Comparison of ENCODE assay signal across 8 cellular contexts in the genomic region with DNA sequence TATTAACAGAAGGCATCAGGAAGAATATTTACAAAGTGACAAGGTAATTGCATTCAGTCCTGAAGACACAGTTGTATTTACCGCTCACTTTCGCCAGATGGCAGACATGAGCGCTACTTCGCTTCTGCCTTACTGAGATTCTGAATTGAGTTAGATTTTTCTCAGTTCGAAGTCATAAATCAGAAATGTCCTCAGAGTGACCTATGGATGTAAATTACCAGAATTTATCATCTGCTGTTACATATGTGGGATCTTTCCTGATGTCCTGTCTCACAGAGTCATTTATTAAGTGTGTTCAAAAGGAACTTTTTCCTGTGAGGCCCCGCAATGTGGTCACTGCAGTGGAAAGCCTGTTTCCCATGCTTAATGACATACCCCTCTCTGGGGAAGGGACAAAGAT.
A peak's percentile ranks its signal among the peaks of the same experiment; 100 is the strongest.
DNase-seq lines count a peak whose midpoint lies in the region; ATAC-seq and TF ChIP-seq lines count a peak whose summit lies in the region.

No MANE protein-coding gene starts in this region.

- CTCF ChIA-PET in CD4-positive, alpha-beta T cell (lab: Charles Lee), result interaction anchor here (1.6 kb wide), 1 partner anchor 886 kb away, joined by 3 read pairs; no protein-coding TSS in a partner anchor

- H3K4me3 ChIP-seq in NT2/D1 (ENCODE audit: insufficient read length, low read depth) (no peak overlapping the region), prostate gland (no peak overlapping the region)

- H3K9me3 ChIP-seq in CD4-positive, alpha-beta T cell (ENCODE audit: control insufficient read depth, low read length), result no peaks in the 10 kb centered on the region
- H3K9me3 ChIP-seq in NT2/D1 (ENCODE audit: insufficient read depth, low read length) (no peaks in the 10 kb centered on the region), prostate gland (no peaks in the 10 kb centered on the region)

- H3K9ac ChIP-seq in NT2/D1 (ENCODE audit: insufficient read length, low read depth), result no peak overlapping the region

- H3K27ac Mint-ChIP-seq in CD4-positive, alpha-beta T cell, result no peak overlapping the region
- H3K27ac Mint-ChIP-seq in glutamatergic neuron (ENCODE audit: unreplicated experiment), result no peak overlapping the region

- TF ChIP-seq POLR2A in prostate gland (IDR thresholded peaks at IDR 0.05), result no peak

- H3K4me1 ChIP-seq in NT2/D1 (ENCODE audit: insufficient read depth, insufficient read length) (no peaks in the 10 kb centered on the region), prostate gland (replicated peaks) (no peaks in the 10 kb centered on the region)

- H3K36me3 Mint-ChIP-seq in CD4-positive, alpha-beta T cell (ENCODE audit: low read depth), result no peaks in the 10 kb centered on the region
- no peaks in the 10 kb centered on the region for H3K36me3 Mint-ChIP-seq in glutamatergic neuron (ENCODE audit: unreplicated experiment)

- no peak overlapping the region for H3K27ac ChIP-seq in CD4-positive, alpha-beta T cell (ENCODE audit: low read depth, low read length)
- H3K27ac ChIP-seq in prostate gland, result no peak overlapping the region

- ATAC-seq in CD4-positive, alpha-beta T cell (ENCODE audit: poor library complexity), result peak; percentile 46
- ATAC-seq in GM18520 (IDR thresholded peaks at IDR 0.05; ENCODE audit: unreplicated experiment) (peak; percentile 52), HG03045 (IDR thresholded peaks at IDR 0.05; ENCODE audit: unreplicated experiment) (peak; percentile 78)

- H3K27me3 ChIP-seq in CD4-positive, alpha-beta T cell (ENCODE audit: control insufficient read depth, insufficient read depth, low read length), result no peaks in the 10 kb centered on the region
- H3K27me3 ChIP-seq in NT2/D1 (ENCODE audit: insufficient read depth, insufficient read length) (no peaks in the 10 kb centered on the region), prostate gland (replicated peaks; ENCODE audit: insufficient read depth) (no peaks in the 10 kb centered on the region)

- intact Hi-C loops in CD4-positive, alpha-beta T cell (cut with DNase I, micrococcal nuclease), result loop anchor here (1.0 to 2.0 kb wide), 2 partner anchors 886 kb away; no protein-coding TSS in a partner anchor
- intact Hi-C loops in prostate gland (cut with DNase I), result no loop called here

- H3K4me3 Mint-ChIP-seq in CD4-positive, alpha-beta T cell, result no peak overlapping the region
- H3K4me3 Mint-ChIP-seq in glutamatergic neuron (ENCODE audit: unreplicated experiment), result no peak overlapping the region

- peaks cover 3% of the 10 kb centered on the region for H3K27me3 Mint-ChIP-seq in CD4-positive, alpha-beta T cell
- peaks cover 2% of the 10 kb centered on the region for H3K27me3 Mint-ChIP-seq in glutamatergic neuron (ENCODE audit: unreplicated experiment)

- TF ChIP-seq CTCF in CD4-positive, alpha-beta T cell (IDR thresholded peaks at IDR 0.05), result peak; percentile 77
- TF ChIP-seq CTCF in glutamatergic neuron (IDR thresholded peaks at IDR 0.05; ENCODE audit: partially characterized antibody, unreplicated experiment) (peak; percentile 73), prostate gland (IDR thresholded peaks at IDR 0.05) (peak in 3 of 4 experiments; percentile 51 to 69 (median 56))

- peaks cover 5% of the 10 kb centered on the region for H3K4me1 Mint-ChIP-seq in CD4-positive, alpha-beta T cell (ENCODE audit: low read depth)
- H3K4me1 Mint-ChIP-seq in glutamatergic neuron (ENCODE audit: low read depth, unreplicated experiment), result peaks cover 5% of the 10 kb centered on the region

- peak; percentile 2 to 35 (median 14) for DNase-seq in CD4-positive, alpha-beta T cell
- DNase-seq in NT2/D1 (ENCODE audit: low read depth, low spot score) (peak; percentile 22), glutamatergic neuron (peak; percentile 72), prostate gland (ENCODE audit: low spot score) (peak; percentile 27), SHP77 treated with DMSO at 0.1 percent for 48 hours (lab: John Stamatoyannopoulos, UW) (no peak)
- peak; percentile 17 for DNase-seq in activated T-helper 9 cell treated with anti-CD3 and anti-CD28 coated beads, Interleukin-2, amount 50 U/mL, for 16 hours (ENCODE audit: low read depth)

- H3K9me3 Mint-ChIP-seq in CD4-positive, alpha-beta T cell, result no peaks in the 10 kb centered on the region
- no peaks in the 10 kb centered on the region for H3K9me3 Mint-ChIP-seq in glutamatergic neuron (ENCODE audit: unreplicated experiment)

- POLR2A ChIA-PET in CD4-positive, alpha-beta T cell (lab: Charles Lee), result no interaction called here

- WGBS in prostate gland, result 19% methylated on average over 6 of the region's 6 CpGs

- no peaks in the 10 kb centered on the region for H3K36me3 ChIP-seq in NT2/D1 (ENCODE audit: insufficient read depth, insufficient read length, low read length)
- H3K36me3 ChIP-seq in prostate gland, result no peaks in the 10 kb centered on the region
